18 cellular contexts compared by ENCODE assay signal in genomic region chr10:9096288-9096687, GRCh38.
DNase-seq lines count a peak whose midpoint lies in the region; ATAC-seq lines count a peak whose summit lies in the region.
"Had no signal": no experiment of that assay in that cellular context is flagged by ENCODE, and none has a peak within 500 bp of the region (broad histone marks: within the 10 kb centered on the region; RNA-seq: fewer than 3 reads in every experiment).

No MANE protein-coding gene starts in this region.

- H3K4me1 ChIP-seq in right cardiac atrium (ENCODE audit: control insufficient read depth, insufficient read depth, low read length) = no peaks in the 10 kb centered on the region
- H3K4me1 ChIP-seq: ascending aorta, sigmoid colon had no signal

- no peaks in the 10 kb centered on the region for H3K9me3 ChIP-seq in right cardiac atrium (ENCODE audit: control insufficient read depth, low read length)
- H3K9me3 ChIP-seq: ascending aorta had no signal

- H3K9me3 Mint-ChIP-seq in activated CD8-positive, alpha-beta memory T cell treated with anti-CD3 and anti-CD28 coated beads, Interleukin-2, amount 10 ng/mL, durations not matched to agents 7 days and 5 days (ENCODE audit: low read depth) = no peaks in the 10 kb centered on the region
- no peaks in the 10 kb centered on the region for H3K9me3 Mint-ChIP-seq in activated CD4-positive, alpha-beta T cell treated with anti-CD3 and anti-CD28 coated beads, Interleukin-2, amount 10 ng/mL, durations not matched to agents 24 days and 14 days
- no peaks in the 10 kb centered on the region for H3K9me3 Mint-ChIP-seq in activated naive CD4-positive, alpha-beta T cell treated with anti-CD3 and anti-CD28 coated beads, Interleukin-2, amount 50 U/mL, for 24 hours

- ATAC-seq in activated CD8-positive, alpha-beta memory T cell treated with anti-CD3 and anti-CD28 coated beads, Interleukin-2, amount 10 ng/mL, durations not matched to agents 7 days and 5 days = no peak
- no peak for ATAC-seq in right cardiac atrium

- no peak overlapping the region for H3K4me3 ChIP-seq in right cardiac atrium (ENCODE audit: low read length)
- H3K4me3 ChIP-seq: ascending aorta, sigmoid colon had no signal

- CTCF ChIA-PET in activated CD8-positive, alpha-beta memory T cell treated with anti-CD3 and anti-CD28 coated beads, Interleukin-2, amount 10 ng/mL, durations not matched to agents 7 days and 5 days (lab: Charles Lee) = no interaction called here

- 73% methylated on average over 4 of the region's 4 CpGs for WGBS in right cardiac atrium

- peaks cover 2% of the 10 kb centered on the region for H3K27me3 Mint-ChIP-seq in activated CD8-positive, alpha-beta memory T cell treated with anti-CD3 and anti-CD28 coated beads, Interleukin-2, amount 10 ng/mL, durations not matched to agents 7 days and 5 days
- H3K27me3 Mint-ChIP-seq in activated CD4-positive, alpha-beta T cell treated with anti-CD3 and anti-CD28 coated beads, Interleukin-2, amount 10 ng/mL, durations not matched to agents 24 days and 14 days = peaks cover 2% of the 10 kb centered on the region
- H3K27me3 Mint-ChIP-seq in activated naive CD4-positive, alpha-beta T cell treated with anti-CD3 and anti-CD28 coated beads, Interleukin-2, amount 50 U/mL, for 24 hours = no peaks in the 10 kb centered on the region

- intact Hi-C loops in activated CD4-positive, alpha-beta T cell treated with anti-CD3 and anti-CD28 coated beads, Interleukin-2, amount 10 ng/mL, durations not matched to agents 24 days and 14 days (cut with micrococcal nuclease) = no loop called here
- intact Hi-C loops in right cardiac atrium (cut with DNase I) = no loop called here

- peaks cover 1% of the 10 kb centered on the region for H3K36me3 Mint-ChIP-seq in activated CD8-positive, alpha-beta memory T cell treated with anti-CD3 and anti-CD28 coated beads, Interleukin-2, amount 10 ng/mL, durations not matched to agents 7 days and 5 days
- H3K36me3 Mint-ChIP-seq in activated CD4-positive, alpha-beta T cell treated with anti-CD3 and anti-CD28 coated beads, Interleukin-2, amount 10 ng/mL, durations not matched to agents 24 days and 14 days (ENCODE audit: low read depth) = no peaks in the 10 kb centered on the region
- H3K36me3 Mint-ChIP-seq in activated naive CD4-positive, alpha-beta T cell treated with anti-CD3 and anti-CD28 coated beads, Interleukin-2, amount 50 U/mL, for 24 hours = no peaks in the 10 kb centered on the region
- H3K36me3 Mint-ChIP-seq: CD14-positive monocyte had no signal

- peak; percentile 17 for DNase-seq in activated CD8-positive, alpha-beta memory T cell treated with anti-CD3 and anti-CD28 coated beads, Interleukin-2, amount 50 U/mL, for 1 hour (ENCODE audit: extremely low read depth)
- no peak for DNase-seq in activated CD8-positive, alpha-beta memory T cell treated with anti-CD3 and anti-CD28 coated beads, Interleukin-2, amount 10 ng/mL, durations not matched to agents 7 days and 5 days
- DNase-seq in activated CD4-positive, alpha-beta T cell treated with anti-CD3 and anti-CD28 coated beads, Interleukin-2, amount 10 ng/mL, durations not matched to agents 24 days and 14 days = peak; percentile 61
- peak; percentile 9 to 20 for DNase-seq in stimulated activated CD8-positive, alpha-beta memory T cell treated with anti-CD3 and anti-CD28 coated beads, Interleukin-7, amount 100 ng/mL, for 48 hours (ENCODE audit: extremely low read depth in 1 of 2, low read depth in 1 of 2)
- DNase-seq in T1000 (lab: John Stamatoyannopoulos, UW) (no peak), NCI-H128 (lab: John Stamatoyannopoulos, UW; ENCODE audit: unreplicated experiment) (no peak), right cardiac atrium (no peak)
- DNase-seq: EL, H7, head of caudate nucleus, midbrain, MV-4-11, NCI-H748 treated with DMSO at 0.1 percent for 48 hours, sigmoid colon, substantia nigra had no signal

- H3K27ac Mint-ChIP-seq in activated CD8-positive, alpha-beta memory T cell treated with anti-CD3 and anti-CD28 coated beads, Interleukin-2, amount 10 ng/mL, durations not matched to agents 7 days and 5 days = no peak overlapping the region
- no peak overlapping the region for H3K27ac Mint-ChIP-seq in activated CD4-positive, alpha-beta T cell treated with anti-CD3 and anti-CD28 coated beads, Interleukin-2, amount 10 ng/mL, durations not matched to agents 24 days and 14 days
- H3K27ac Mint-ChIP-seq in activated naive CD4-positive, alpha-beta T cell treated with anti-CD3 and anti-CD28 coated beads, Interleukin-2, amount 50 U/mL, for 24 hours = peak overlapping the region; percentile 64

- H3K27ac ChIP-seq in right cardiac atrium (ENCODE audit: low read length) = no peak overlapping the region
- H3K27ac ChIP-seq: ascending aorta, sigmoid colon had no signal

- no peaks in the 10 kb centered on the region for H3K27me3 ChIP-seq in right cardiac atrium (ENCODE audit: control insufficient read depth, insufficient read depth)
- H3K27me3 ChIP-seq: ascending aorta, sigmoid colon had no signal

- no peak overlapping the region for H3K4me3 Mint-ChIP-seq in activated CD8-positive, alpha-beta memory T cell treated with anti-CD3 and anti-CD28 coated beads, Interleukin-2, amount 10 ng/mL, durations not matched to agents 7 days and 5 days
- H3K4me3 Mint-ChIP-seq in activated CD4-positive, alpha-beta T cell treated with anti-CD3 and anti-CD28 coated beads, Interleukin-2, amount 10 ng/mL, durations not matched to agents 24 days and 14 days = no peak overlapping the region
- peak overlapping the region; percentile 35 for H3K4me3 Mint-ChIP-seq in activated naive CD4-positive, alpha-beta T cell treated with anti-CD3 and anti-CD28 coated beads, Interleukin-2, amount 50 U/mL, for 24 hours
- H3K4me3 Mint-ChIP-seq: CD14-positive monocyte had no signal

- peaks cover 6% of the 10 kb centered on the region for H3K4me1 Mint-ChIP-seq in activated CD8-positive, alpha-beta memory T cell treated with anti-CD3 and anti-CD28 coated beads, Interleukin-2, amount 10 ng/mL, durations not matched to agents 7 days and 5 days
- H3K4me1 Mint-ChIP-seq in activated CD4-positive, alpha-beta T cell treated with anti-CD3 and anti-CD28 coated beads, Interleukin-2, amount 10 ng/mL, durations not matched to agents 24 days and 14 days = peaks cover 13% of the 10 kb centered on the region
- H3K4me1 Mint-ChIP-seq in activated naive CD4-positive, alpha-beta T cell treated with anti-CD3 and anti-CD28 coated beads, Interleukin-2, amount 50 U/mL, for 24 hours = peaks cover 42% of the 10 kb centered on the region
- H3K4me1 Mint-ChIP-seq: CD14-positive monocyte had no signal

Comparison
In these comparisons a context has a peak if more than half of its experiments do, and no peak if none do; other contexts are left out.
1. DNase-seq: peak in activated CD8-positive, alpha-beta memory T cell treated with anti-CD3 and anti-CD28 coated beads, Interleukin-2, amount 50 U/mL, for 1 hour (single experiment), activated CD4-positive, alpha-beta T cell treated with anti-CD3 and anti-CD28 coated beads, Interleukin-2, amount 10 ng/mL, durations not matched to agents 24 days and 14 days (single experiment) and stimulated activated CD8-positive, alpha-beta memory T cell treated with anti-CD3 and anti-CD28 coated beads, Interleukin-7, amount 100 ng/mL, for 48 hours (2 of 2); none in activated CD8-positive, alpha-beta memory T cell treated with anti-CD3 and anti-CD28 coated beads, Interleukin-2, amount 10 ng/mL, durations not matched to agents 7 days and 5 days (single experiment), T1000 (single experiment), NCI-H128 (single experiment) and right cardiac atrium (0 of 3).